ENCODE assay signal across 16 cellular contexts in genomic region chr1:106721779-106722178, GRCh38.
"Had no signal": no experiment of that assay in that cellular context is flagged by ENCODE, and none has a peak within 500 bp of the region (broad histone marks: within the 10 kb centered on the region; RNA-seq: fewer than 3 reads in every experiment).

No MANE protein-coding gene starts in this region.

- DNase-seq: activated CD4-positive, CD25-positive, alpha-beta regulatory T cell treated with anti-CD3 and anti-CD28 coated beads, Interleukin-2, amount 50 U/mL, for 72 hours; cerebellar nuclear complex; effector CD8-positive, alpha-beta T cell; esophagus squamous epithelium; kidney; left lung; occipital lobe; stimulated activated CD4-positive, alpha-beta T cell treated with anti-CD3 and anti-CD28 coated beads, Interleukin-12 subunit alpha, Interleukin-12 subunit beta, amount 100 ng/mL, for 4 hours; stimulated activated CD4-positive, alpha-beta T cell treated with anti-CD3 and anti-CD28 coated beads, Interleukin-2, amount 100 ng/mL, for 24 hours; stomach; T-helper 1 cell; upper lobe of right lung had no signal

- H3K9me3 ChIP-seq: ascending aorta, breast epithelium, upper lobe of right lung had no signal

- H3K36me3 ChIP-seq: ascending aorta, breast epithelium, esophagus squamous epithelium, left lung, stomach, thoracic aorta, upper lobe of right lung had no signal

- H3K27me3 ChIP-seq: ascending aorta, breast epithelium, esophagus squamous epithelium, left lung, stomach, upper lobe of right lung had no signal

- ATAC-seq: left lung, sciatic nerve, upper lobe of right lung had no signal

- H3K4me1 ChIP-seq: ascending aorta, breast epithelium, esophagus squamous epithelium, left lung, stomach, upper lobe of right lung had no signal

- H3K4me3 ChIP-seq: ascending aorta, breast epithelium, esophagus squamous epithelium, left lung, stomach, thoracic aorta, upper lobe of right lung had no signal

- H3K27ac ChIP-seq: ascending aorta, breast epithelium, esophagus squamous epithelium, left lung, stomach, thoracic aorta, upper lobe of right lung had no signal
